Comparison of ENCODE assay signal across 9 cellular contexts in the genomic region with DNA sequence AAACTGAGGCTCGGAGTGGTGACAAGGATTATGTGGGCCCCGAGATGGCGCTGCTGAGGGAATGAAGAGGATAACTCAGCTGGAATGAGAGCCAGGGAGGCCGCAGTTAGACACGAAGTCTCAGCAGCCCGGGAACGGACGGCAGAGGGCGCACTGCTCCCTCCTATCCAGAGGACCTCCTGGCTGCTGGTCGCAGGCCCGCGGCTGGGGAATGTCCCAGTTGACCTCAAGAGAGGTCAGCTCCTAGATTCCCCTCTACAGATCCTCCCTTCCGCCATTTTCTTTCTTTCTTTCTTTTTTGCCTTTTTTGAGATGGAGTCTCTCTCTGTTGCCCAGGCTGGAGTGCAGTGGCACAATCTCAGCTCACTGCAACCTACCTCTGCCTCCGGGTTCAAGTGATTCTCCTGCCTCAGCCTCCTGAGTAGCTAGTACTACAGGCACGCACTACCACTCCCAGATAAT. TPM values are rescaled to one million over a fixed set of nuclear protein-coding genes. Genes with fewer than 3 reads are reported as not detected.
DNase-seq lines count a peak whose midpoint lies in the region; ATAC-seq and TF ChIP-seq lines count a peak whose summit lies in the region.
"Had no signal": no experiment of that assay in that cellular context is flagged by ENCODE, and none has a peak within 500 bp of the region (broad histone marks: within the 10 kb centered on the region; RNA-seq: fewer than 3 reads in every experiment).

No MANE protein-coding gene starts in this region.

- peaks cover 5% of the 10 kb centered on the region for H3K4me1 Mint-ChIP-seq in activated naive CD4-positive, alpha-beta T cell treated with anti-CD3 and anti-CD28 coated beads for 36 hours (ENCODE audit: low read depth)

- peak; percentile 79 for DNase-seq in DMS53 (lab: John Stamatoyannopoulos, UW)
- peak; percentile 75 for DNase-seq in LHCN-M2 (ENCODE audit: low read depth)
- peak; percentile 75 for DNase-seq in SK-N-DZ (ENCODE audit: low spot score)
- peak; percentile 84 for DNase-seq in activated naive CD4-positive, alpha-beta T cell treated with anti-CD3 and anti-CD28 coated beads for 36 hours
- peak; percentile 90 for DNase-seq in Right ventricle myocardium superior
- peak; percentile 43 for DNase-seq in prostate gland (ENCODE audit: low spot score)
- DNase-seq in DMS79 treated with DMSO at 0.1 percent for 48 hours (lab: John Stamatoyannopoulos, UW) = no peak

- peak in 3 of 4 experiments; percentile 45 to 54 (median 50) for TF ChIP-seq CTCF in prostate gland (IDR thresholded peaks at IDR 0.05)

- CTCF ChIA-PET in activated naive CD4-positive, alpha-beta T cell treated with anti-CD3 and anti-CD28 coated beads for 36 hours (lab: Charles Lee) = interaction anchor here (0.8 to 5.0 kb wide), 12 partner anchors 11 to 384 kb away, joined by 3 to 44 read pairs (median 4); no protein-coding TSS in a partner anchor

- no peak for TF ChIP-seq POLR2A in prostate gland (IDR thresholded peaks at IDR 0.05)

- no peaks in the 10 kb centered on the region for H3K4me1 ChIP-seq in prostate gland (replicated peaks)

- H3K4me3 ChIP-seq in prostate gland = no peak overlapping the region

- no peaks in the 10 kb centered on the region for H3K36me3 ChIP-seq in prostate gland

- no peak overlapping the region for H3K27ac ChIP-seq in prostate gland

- H3K27me3 ChIP-seq in prostate gland (replicated peaks; ENCODE audit: insufficient read depth) = no peaks in the 10 kb centered on the region

- peaks cover 8% of the 10 kb centered on the region for H3K9me3 Mint-ChIP-seq in activated naive CD4-positive, alpha-beta T cell treated with anti-CD3 and anti-CD28 coated beads for 36 hours

- H3K27ac Mint-ChIP-seq in activated naive CD4-positive, alpha-beta T cell treated with anti-CD3 and anti-CD28 coated beads for 36 hours = peak overlapping the region; percentile 61
- H3K27ac Mint-ChIP-seq: dendritic cell treated with granulocyte-macrophage colony-stimulating factor and Interleukin-4, amounts not matched to agents 40 ng/mL and 50 ng/mL, for 4 days had no signal

- H3K36me3 Mint-ChIP-seq in activated naive CD4-positive, alpha-beta T cell treated with anti-CD3 and anti-CD28 coated beads for 36 hours (ENCODE audit: low read depth) = peaks cover 2% of the 10 kb centered on the region

- H3K27me3 Mint-ChIP-seq in activated naive CD4-positive, alpha-beta T cell treated with anti-CD3 and anti-CD28 coated beads for 36 hours (ENCODE audit: low read depth) = peaks cover 15% of the 10 kb centered on the region

- no peak overlapping the region for H3K4me3 Mint-ChIP-seq in activated naive CD4-positive, alpha-beta T cell treated with anti-CD3 and anti-CD28 coated beads for 36 hours
- H3K4me3 Mint-ChIP-seq: dendritic cell treated with granulocyte-macrophage colony-stimulating factor and Interleukin-4, amounts not matched to agents 40 ng/mL and 50 ng/mL, for 4 days had no signal

- H3K9me3 ChIP-seq in prostate gland = no peaks in the 10 kb centered on the region

- WGBS in prostate gland = 28% methylated on average over 15 of the region's 15 CpGs

- ATAC-seq in Right ventricle myocardium superior (ENCODE audit: poor library complexity) (peak; percentile 91), HG03196 (IDR thresholded peaks at IDR 0.05; ENCODE audit: unreplicated experiment) (no peak)

- intact Hi-C loops in activated naive CD4-positive, alpha-beta T cell treated with anti-CD3 and anti-CD28 coated beads for 36 hours (cut with micrococcal nuclease) = loop anchor here (1.0 kb wide), 3 partner anchors 19 to 385 kb away; no protein-coding TSS in a partner anchor
- intact Hi-C loops in Right ventricle myocardium superior (cut with DNase I) (loop anchor here (2.0 kb wide), 1 partner anchor 245 kb away; no protein-coding TSS in a partner anchor), prostate gland (cut with DNase I) (loop anchor here (5.0 kb wide), 1 partner anchor 245 kb away; no protein-coding TSS in a partner anchor)

RNA-seq across cellular contexts. Expression of gene ASPDH, which starts 24.1 kb away (rescaled TPM):
- total RNA-seq in LHCN-M2 (2014; rRNA removed) (not detected in 2 replicates), Right ventricle myocardium superior (not detected), prostate gland (not detected)
- polyA plus RNA-seq in LHCN-M2 (2012) = not detected
- 11.3 and 21.1 TPM in 2 replicates for polyA plus RNA-seq in SK-N-DZ (2014; cell fraction: cytosol; rRNA removed)
- polyA plus RNA-seq in SK-N-DZ (2014; cell fraction: nucleus; rRNA removed) = 12.2 and 15.6 TPM in 2 replicates
- not detected for total RNA-seq in activated naive CD4-positive, alpha-beta T cell treated with anti-CD3 and anti-CD28 coated beads for 36 hours

RNA-seq across cellular contexts. Expression of gene JOSD2, which starts 26.8 kb away (rescaled TPM):
- total RNA-seq in LHCN-M2 (2014; rRNA removed) (41.7 and 47.3 TPM in 2 replicates), Right ventricle myocardium superior (39.8 TPM), prostate gland (10 to 100 TPM; 29.4 to 31.7 TPM)
- 79.2 TPM for polyA plus RNA-seq in LHCN-M2 (2012)
- polyA plus RNA-seq in SK-N-DZ (2014; cell fraction: cytosol; rRNA removed) = 7.6 and 9.2 TPM in 2 replicates
- 8.9 and 12.0 TPM in 2 replicates for polyA plus RNA-seq in SK-N-DZ (2014; cell fraction: nucleus; rRNA removed)
- total RNA-seq in activated naive CD4-positive, alpha-beta T cell treated with anti-CD3 and anti-CD28 coated beads for 36 hours = 10 to 100 TPM; 17.2 to 17.9 TPM

RNA-seq across cellular contexts. Expression of gene LRRC4B, which starts 30.4 kb away (rescaled TPM):
- total RNA-seq in LHCN-M2 (2014; rRNA removed) (not detected in 2 replicates), Right ventricle myocardium superior (1.0 TPM), prostate gland (1 to 10 TPM; 5.6 to 7.9 TPM)
- polyA plus RNA-seq in LHCN-M2 (2012) = not detected
- 14.7 and 22.2 TPM in 2 replicates for polyA plus RNA-seq in SK-N-DZ (2014; cell fraction: cytosol; rRNA removed)
- polyA plus RNA-seq in SK-N-DZ (2014; cell fraction: nucleus; rRNA removed) = 10.7 and 12.0 TPM in 2 replicates
- total RNA-seq in activated naive CD4-positive, alpha-beta T cell treated with anti-CD3 and anti-CD28 coated beads for 36 hours = not detected
